Comparison of ENCODE assay signal across 1 cellular context in the genomic region with DNA sequence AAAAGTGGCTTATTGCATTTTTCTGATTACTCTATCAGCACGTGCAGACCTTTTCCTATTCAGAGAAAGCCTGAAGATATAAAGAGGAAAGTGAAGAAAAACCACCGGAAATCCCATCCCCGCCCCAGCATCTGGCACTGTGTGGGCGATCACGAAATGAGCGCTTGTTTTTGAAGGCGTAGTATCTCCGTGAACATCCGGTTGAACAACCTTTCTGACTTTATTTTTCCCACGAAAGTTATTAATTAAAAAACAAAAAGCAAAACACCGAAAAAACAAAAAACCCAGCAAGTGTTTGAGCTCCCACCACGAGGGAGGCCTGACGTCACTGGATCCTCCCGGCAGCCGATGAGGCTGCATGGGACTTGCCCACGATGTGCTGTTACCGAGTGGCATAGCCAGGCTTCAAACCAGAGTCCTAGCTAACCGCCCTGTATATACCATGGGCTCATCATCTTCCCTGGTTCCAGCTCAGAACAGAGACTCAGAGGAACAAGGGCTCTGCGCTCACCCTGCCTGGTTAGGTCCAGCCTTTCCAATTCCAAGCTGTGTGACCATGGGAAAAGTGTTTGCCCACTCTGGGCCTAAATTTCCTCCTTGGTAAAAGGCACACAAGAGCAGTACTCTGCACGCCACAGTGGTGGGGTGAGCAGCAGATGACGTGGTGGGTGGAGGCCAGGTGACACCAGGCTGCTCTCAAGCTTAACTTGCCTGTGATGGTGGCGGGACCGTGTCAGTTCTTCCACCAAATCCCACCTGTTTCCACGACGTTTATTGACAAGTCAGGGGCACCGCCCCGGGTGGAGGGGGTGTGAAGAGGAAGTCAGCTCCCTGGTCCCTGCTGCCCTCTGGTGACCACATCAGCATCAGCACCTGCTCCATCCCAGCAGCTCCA.
TF ChIP-seq lines count a peak whose summit lies in the region.

No MANE protein-coding gene starts in this region.

TF ChIP-seq in HepG2, 621 proteins besides CTCF, POLR2A, EP300 and RAD21 (continued from another document and continues in another):
- TF ChIP-seq, protein P1, sequence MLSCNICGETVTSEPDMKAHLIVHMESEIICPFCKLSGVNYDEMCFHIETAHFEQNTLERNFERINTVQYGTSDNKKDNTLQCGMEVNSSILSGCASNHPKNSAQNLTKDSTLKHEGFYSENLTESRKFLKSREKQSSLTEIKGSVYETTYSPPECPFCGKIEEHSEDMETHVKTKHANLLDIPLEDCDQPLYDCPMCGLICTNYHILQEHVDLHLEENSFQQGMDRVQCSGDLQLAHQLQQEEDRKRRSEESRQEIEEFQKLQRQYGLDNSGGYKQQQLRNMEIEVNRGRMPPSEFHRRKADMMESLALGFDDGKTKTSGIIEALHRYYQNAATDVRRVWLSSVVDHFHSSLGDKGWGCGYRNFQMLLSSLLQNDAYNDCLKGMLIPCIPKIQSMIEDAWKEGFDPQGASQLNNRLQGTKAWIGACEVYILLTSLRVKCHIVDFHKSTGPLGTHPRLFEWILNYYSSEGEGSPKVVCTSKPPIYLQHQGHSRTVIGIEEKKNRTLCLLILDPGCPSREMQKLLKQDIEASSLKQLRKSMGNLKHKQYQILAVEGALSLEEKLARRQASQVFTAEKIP (CRISPR knock-in tag; IDR thresholded peaks at IDR 0.05; ENCODE audit: borderline replicate concordance), result 0 out of 2 replicates have a peak, but pooled peaks have one; percentile 69
- TF ChIP-seq SKI (IDR thresholded peaks at IDR 0.05; ENCODE audit: partially characterized antibody) (no peak), ZNF343 (CRISPR knock-in tag; IDR thresholded peaks at IDR 0.05) (no peak), PTBP1 (IDR thresholded peaks at IDR 0.05; ENCODE audit: low read depth, low read length, poor library complexity, severe bottlenecking) (no peak), ZFP37 (CRISPR knock-in tag; IDR thresholded peaks at IDR 0.05; ENCODE audit: borderline replicate concordance) (no peak), GPN1 (CRISPR knock-in tag; IDR thresholded peaks at IDR 0.05; ENCODE audit: borderline replicate concordance) (no peak), CREM (IDR thresholded peaks at IDR 0.05) (no peak), CREM (CRISPR knock-in tag; IDR thresholded peaks at IDR 0.05) (no peak; the same call in 1 of the 2 replicates), KLF13 (CRISPR knock-in tag; IDR thresholded peaks at IDR 0.05) (no peak), ZNF282 (IDR thresholded peaks at IDR 0.05; ENCODE audit: partially characterized antibody) (no peak), FOXA3 (CRISPR knock-in tag; IDR thresholded peaks at IDR 0.05) (peak; percentile 38; the same call in 1 of the 2 replicates), KDM1A (CRISPR knock-in tag; IDR thresholded peaks at IDR 0.05) (peak; percentile 43; the same call in 1 of the 2 replicates), ZZZ3 (CRISPR knock-in tag; IDR thresholded peaks at IDR 0.05; ENCODE audit: borderline replicate concordance) (0 out of 2 replicates have a peak, but pooled peaks have one; percentile 40), ARNT (IDR thresholded peaks at IDR 0.05) (no peak), PCBP1 (IDR thresholded peaks at IDR 0.05; ENCODE audit: borderline replicate concordance, low read depth, low read length) (no peak), GABPB1 (CRISPR knock-in tag; IDR thresholded peaks at IDR 0.05) (peak; percentile 54; the same call in 1 of the 2 replicates)
- TF ChIP-seq, protein P2, sequence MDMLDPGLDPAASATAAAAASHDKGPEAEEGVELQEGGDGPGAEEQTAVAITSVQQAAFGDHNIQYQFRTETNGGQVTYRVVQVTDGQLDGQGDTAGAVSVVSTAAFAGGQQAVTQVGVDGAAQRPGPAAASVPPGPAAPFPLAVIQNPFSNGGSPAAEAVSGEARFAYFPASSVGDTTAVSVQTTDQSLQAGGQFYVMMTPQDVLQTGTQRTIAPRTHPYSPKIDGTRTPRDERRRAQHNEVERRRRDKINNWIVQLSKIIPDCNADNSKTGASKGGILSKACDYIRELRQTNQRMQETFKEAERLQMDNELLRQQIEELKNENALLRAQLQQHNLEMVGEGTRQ (IDR thresholded peaks at IDR 0.05; ENCODE audit: low read depth, low read length), result no peak
- TF ChIP-seq, protein P2 (CRISPR knock-in tag; IDR thresholded peaks at IDR 0.05; ENCODE audit: borderline replicate concordance), result no peak
- TF ChIP-seq, protein P3, sequence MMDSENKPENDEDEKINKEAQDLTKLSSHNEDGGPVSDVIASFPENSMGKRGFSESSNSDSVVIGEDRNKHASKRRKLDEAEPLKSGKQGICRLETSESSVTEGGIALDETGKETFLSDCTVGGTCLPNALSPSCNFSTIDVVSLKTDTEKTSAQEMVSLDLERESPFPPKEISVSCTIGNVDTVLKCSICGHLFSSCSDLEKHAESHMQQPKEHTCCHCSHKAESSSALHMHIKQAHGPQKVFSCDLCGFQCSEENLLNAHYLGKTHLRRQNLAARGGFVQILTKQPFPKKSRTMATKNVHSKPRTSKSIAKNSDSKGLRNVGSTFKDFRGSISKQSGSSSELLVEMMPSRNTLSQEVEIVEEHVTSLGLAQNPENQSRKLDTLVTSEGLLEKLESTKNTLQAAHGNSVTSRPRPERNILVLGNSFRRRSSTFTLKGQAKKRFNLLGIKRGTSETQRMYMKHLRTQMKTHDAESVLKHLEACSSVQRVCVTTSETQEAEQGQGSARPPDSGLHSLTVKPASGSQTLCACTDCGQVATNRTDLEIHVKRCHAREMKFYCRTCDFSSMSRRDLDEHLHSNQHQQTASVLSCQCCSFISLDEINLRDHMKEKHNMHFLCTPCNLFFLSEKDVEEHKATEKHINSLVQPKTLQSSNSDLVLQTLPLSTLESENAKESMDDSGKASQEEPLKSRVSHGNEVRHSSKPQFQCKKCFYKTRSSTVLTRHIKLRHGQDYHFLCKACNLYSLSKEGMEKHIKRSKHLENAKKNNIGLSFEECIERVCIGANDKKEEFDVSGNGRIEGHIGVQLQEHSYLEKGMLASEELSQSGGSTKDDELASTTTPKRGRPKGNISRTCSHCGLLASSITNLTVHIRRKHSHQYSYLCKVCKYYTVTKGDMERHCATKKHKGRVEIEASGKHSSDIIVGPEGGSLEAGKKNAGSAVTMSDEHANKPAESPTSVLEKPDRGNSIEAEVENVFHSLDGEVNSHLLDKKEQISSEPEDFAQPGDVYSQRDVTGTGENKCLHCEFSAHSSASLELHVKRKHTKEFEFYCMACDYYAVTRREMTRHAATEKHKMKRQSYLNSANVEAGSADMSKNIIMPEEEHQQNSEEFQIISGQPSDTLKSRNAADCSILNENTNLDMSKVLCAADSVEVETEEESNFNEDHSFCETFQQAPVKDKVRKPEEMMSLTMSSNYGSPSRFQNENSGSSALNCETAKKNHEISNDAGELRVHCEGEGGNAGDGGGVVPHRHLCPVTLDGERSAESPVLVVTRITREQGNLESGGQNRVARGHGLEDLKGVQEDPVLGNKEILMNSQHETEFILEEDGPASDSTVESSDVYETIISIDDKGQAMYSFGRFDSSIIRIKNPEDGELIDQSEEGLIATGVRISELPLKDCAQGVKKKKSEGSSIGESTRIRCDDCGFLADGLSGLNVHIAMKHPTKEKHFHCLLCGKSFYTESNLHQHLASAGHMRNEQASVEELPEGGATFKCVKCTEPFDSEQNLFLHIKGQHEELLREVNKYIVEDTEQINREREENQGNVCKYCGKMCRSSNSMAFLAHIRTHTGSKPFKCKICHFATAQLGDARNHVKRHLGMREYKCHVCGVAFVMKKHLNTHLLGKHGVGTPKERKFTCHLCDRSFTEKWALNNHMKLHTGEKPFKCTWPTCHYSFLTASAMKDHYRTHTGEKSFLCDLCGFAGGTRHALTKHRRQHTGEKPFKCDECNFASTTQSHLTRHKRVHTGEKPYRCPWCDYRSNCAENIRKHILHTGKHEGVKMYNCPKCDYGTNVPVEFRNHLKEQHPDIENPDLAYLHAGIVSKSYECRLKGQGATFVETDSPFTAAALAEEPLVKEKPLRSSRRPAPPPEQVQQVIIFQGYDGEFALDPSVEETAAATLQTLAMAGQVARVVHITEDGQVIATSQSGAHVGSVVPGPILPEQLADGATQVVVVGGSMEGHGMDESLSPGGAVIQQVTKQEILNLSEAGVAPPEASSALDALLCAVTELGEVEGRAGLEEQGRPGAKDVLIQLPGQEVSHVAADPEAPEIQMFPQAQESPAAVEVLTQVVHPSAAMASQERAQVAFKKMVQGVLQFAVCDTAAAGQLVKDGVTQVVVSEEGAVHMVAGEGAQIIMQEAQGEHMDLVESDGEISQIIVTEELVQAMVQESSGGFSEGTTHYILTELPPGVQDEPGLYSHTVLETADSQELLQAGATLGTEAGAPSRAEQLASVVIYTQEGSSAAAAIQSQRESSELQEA (CRISPR knock-in tag; IDR thresholded peaks at IDR 0.05; ENCODE audit: not compliant biosample characterization), result peak; percentile 27
- TF ChIP-seq, protein P4, sequence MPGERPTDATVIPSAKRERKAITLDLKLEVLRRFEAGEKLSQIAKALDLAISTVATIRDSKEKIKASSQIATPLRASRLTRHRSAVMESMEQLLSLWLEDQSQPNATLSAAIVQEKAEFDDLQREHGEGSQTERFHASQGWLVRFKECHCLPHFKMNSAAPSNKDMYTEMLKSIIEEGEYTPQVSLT (CRISPR knock-in tag; IDR thresholded peaks at IDR 0.05; ENCODE audit: borderline replicate concordance, low read depth), result no peak
- TF ChIP-seq, protein P5, sequence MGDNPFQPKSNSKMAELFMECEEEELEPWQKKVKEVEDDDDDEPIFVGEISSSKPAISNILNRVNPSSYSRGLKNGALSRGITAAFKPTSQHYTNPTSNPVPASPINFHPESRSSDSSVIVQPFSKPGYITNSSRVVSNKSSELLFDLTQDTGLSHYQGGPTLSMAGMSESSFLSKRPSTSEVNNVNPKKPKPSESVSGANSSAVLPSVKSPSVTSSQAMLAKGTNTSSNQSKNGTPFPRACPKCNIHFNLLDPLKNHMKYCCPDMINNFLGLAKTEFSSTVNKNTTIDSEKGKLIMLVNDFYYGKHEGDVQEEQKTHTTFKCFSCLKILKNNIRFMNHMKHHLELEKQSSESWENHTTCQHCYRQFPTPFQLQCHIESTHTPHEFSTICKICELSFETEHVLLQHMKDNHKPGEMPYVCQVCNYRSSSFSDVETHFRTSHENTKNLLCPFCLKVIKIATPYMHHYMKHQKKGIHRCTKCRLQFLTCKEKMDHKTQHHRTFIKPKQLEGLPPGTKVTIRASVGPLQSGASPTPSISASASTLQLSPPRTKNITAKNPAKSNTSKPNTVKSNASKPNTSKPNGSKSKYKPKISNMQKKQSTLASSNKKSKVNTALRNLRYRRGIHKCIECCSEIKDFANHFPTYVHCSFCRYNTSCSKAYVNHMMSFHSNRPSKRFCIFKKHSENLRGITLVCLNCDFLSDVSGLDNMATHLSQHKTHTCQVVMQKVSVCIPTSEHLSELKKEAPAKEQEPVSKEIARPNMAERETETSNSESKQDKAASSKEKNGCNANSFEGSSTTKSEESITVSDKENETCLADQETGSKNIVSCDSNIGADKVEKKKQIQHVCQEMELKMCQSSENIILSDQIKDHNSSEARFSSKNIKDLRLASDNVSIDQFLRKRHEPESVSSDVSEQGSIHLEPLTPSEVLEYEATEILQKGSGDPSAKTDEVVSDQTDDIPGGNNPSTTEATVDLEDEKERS (CRISPR knock-in tag; IDR thresholded peaks at IDR 0.05), result no peak
- TF ChIP-seq, protein P6, sequence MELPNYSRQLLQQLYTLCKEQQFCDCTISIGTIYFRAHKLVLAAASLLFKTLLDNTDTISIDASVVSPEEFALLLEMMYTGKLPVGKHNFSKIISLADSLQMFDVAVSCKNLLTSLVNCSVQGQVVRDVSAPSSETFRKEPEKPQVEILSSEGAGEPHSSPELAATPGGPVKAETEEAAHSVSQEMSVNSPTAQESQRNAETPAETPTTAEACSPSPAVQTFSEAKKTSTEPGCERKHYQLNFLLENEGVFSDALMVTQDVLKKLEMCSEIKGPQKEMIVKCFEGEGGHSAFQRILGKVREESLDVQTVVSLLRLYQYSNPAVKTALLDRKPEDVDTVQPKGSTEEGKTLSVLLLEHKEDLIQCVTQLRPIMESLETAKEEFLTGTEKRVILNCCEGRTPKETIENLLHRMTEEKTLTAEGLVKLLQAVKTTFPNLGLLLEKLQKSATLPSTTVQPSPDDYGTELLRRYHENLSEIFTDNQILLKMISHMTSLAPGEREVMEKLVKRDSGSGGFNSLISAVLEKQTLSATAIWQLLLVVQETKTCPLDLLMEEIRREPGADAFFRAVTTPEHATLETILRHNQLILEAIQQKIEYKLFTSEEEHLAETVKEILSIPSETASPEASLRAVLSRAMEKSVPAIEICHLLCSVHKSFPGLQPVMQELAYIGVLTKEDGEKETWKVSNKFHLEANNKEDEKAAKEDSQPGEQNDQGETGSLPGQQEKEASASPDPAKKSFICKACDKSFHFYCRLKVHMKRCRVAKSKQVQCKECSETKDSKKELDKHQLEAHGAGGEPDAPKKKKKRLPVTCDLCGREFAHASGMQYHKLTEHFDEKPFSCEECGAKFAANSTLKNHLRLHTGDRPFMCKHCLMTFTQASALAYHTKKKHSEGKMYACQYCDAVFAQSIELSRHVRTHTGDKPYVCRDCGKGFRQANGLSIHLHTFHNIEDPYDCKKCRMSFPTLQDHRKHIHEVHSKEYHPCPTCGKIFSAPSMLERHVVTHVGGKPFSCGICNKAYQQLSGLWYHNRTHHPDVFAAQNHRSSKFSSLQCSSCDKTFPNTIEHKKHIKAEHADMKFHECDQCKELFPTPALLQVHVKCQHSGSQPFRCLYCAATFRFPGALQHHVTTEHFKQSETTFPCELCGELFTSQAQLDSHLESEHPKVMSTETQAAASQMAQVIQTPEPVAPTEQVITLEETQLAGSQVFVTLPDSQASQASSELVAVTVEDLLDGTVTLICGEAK (IDR thresholded peaks at IDR 0.05), result no peak
- TF ChIP-seq, protein P6 (CRISPR knock-in tag; IDR thresholded peaks at IDR 0.05), result no peak
